Comparison of ENCODE assay signal across 18 cellular contexts in the genomic region with DNA sequence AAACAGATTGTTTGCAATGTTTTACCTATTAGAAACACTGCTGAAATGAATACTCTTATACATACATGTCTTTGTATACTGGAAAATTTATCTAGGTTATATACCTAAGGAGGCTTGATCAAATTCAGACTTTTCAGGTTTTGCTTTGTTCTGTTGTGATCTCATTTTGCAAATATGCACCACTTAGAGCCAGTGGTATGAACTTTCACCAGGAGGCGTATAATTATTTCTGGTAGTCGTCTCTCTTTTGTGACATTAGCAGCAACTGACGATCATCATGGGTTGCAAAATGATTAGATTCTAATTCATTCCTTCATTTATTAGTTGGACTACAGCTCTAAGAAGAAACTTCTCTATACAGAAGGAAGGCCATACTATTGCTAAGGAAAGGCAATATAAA.
DNase-seq lines count a peak whose midpoint lies in the region; ATAC-seq, FAIRE-seq and TF ChIP-seq lines count a peak whose summit lies in the region.
"Had no signal": no experiment of that assay in that cellular context is flagged by ENCODE, and none has a peak within 500 bp of the region (broad histone marks: within the 10 kb centered on the region; RNA-seq: fewer than 3 reads in every experiment).

No MANE protein-coding gene starts in this region.

- DNase-seq in AG10803 (ENCODE audit: low read depth): peak; percentile 26
- DNase-seq in HTR-8/SVneo (ENCODE audit: insufficient read length, low spot score): no peak
- DNase-seq in central memory CD8-positive, alpha-beta T cell (ENCODE audit: low spot score in 2 of 2): no peak
- no peak for DNase-seq in memory B cell (ENCODE audit: low spot score in 2 of 2)
- DNase-seq in GM19240 (ENCODE audit: insufficient read length, low spot score): no peak
- no peak for DNase-seq in NCI-H2227 treated with DMSO at 0.1 percent for 48 hours (lab: John Stamatoyannopoulos, UW)
- no peak for DNase-seq in effector memory CD8-positive, alpha-beta T cell
- DNase-seq: activated CD4-positive, alpha-beta T cell treated with anti-CD3 and anti-CD28 coated beads, Interleukin-2, amount 10 ng/mL, durations not matched to agents 7 days and 5 days; activated T-cell treated with anti-CD3 and anti-CD28 coated beads, Interleukin-2, amount 50 U/mL, for 4 hours; DND-41; NCI-H1694; NCI-H526 treated with DMSO at 0.1 percent for 48 hours; stimulated activated CD4-positive, alpha-beta T cell treated with anti-CD3 and anti-CD28 coated beads, Interleukin-2, amount 100 ng/mL, for 24 hours had no signal

- H3K4me3 ChIP-seq in AG10803 (ENCODE audit: low read length): no peak overlapping the region
- H3K4me3 ChIP-seq: K562, tibial nerve had no signal

- H3K4me1 Mint-ChIP-seq in central memory CD8-positive, alpha-beta T cell: peaks cover 32% of the 10 kb centered on the region
- peaks cover 18% of the 10 kb centered on the region for H3K4me1 Mint-ChIP-seq in memory B cell
- H3K4me1 Mint-ChIP-seq in effector memory CD8-positive, alpha-beta T cell (ENCODE audit: low read depth in 2 of 2): peaks cover 16 to 40% of the 10 kb centered on the region in 2 donors

- TF ChIP-seq CTCF in AG10803 (conservative IDR thresholded peaks at IDR 0.05; ENCODE audit: low read length): no peak

- H3K36me3 Mint-ChIP-seq in central memory CD8-positive, alpha-beta T cell (ENCODE audit: insufficient read depth): peaks cover 26% of the 10 kb centered on the region
- H3K36me3 Mint-ChIP-seq in memory B cell: peaks cover 8% of the 10 kb centered on the region
- H3K36me3 Mint-ChIP-seq in effector memory CD8-positive, alpha-beta T cell (ENCODE audit: insufficient read depth): peaks cover 69% of the 10 kb centered on the region

- H3K9me3 Mint-ChIP-seq in central memory CD8-positive, alpha-beta T cell: no peaks in the 10 kb centered on the region
- H3K9me3 Mint-ChIP-seq in memory B cell: no peaks in the 10 kb centered on the region
- no peaks in the 10 kb centered on the region for H3K9me3 Mint-ChIP-seq in effector memory CD8-positive, alpha-beta T cell
- H3K9me3 Mint-ChIP-seq: activated CD4-positive, alpha-beta T cell treated with anti-CD3 and anti-CD28 coated beads, Interleukin-2, amount 10 ng/mL, durations not matched to agents 7 days and 5 days; activated T-cell treated with anti-CD3 and anti-CD28 coated beads, Interleukin-2, amount 50 U/mL, for 4 hours had no signal

- ATAC-seq in central memory CD8-positive, alpha-beta T cell (replicated peaks; ENCODE audit: extremely low read depth, poor library complexity, severe bottlenecking): no peak
- no peak for ATAC-seq in memory B cell (ENCODE audit: low read depth)
- no peak for ATAC-seq in HG02970 (IDR thresholded peaks at IDR 0.05; ENCODE audit: low FRiP score, unreplicated experiment)
- ATAC-seq in effector memory CD8-positive, alpha-beta T cell (replicated peaks): no peak
- ATAC-seq: activated T-cell treated with anti-CD3 and anti-CD28 coated beads, Interleukin-2, amount 50 U/mL, for 4 hours; K562 had no signal

- no peaks in the 10 kb centered on the region for H3K27me3 Mint-ChIP-seq in central memory CD8-positive, alpha-beta T cell
- no peaks in the 10 kb centered on the region for H3K27me3 Mint-ChIP-seq in memory B cell
- H3K27me3 Mint-ChIP-seq in effector memory CD8-positive, alpha-beta T cell: no peaks in the 10 kb centered on the region
- H3K27me3 Mint-ChIP-seq: activated CD4-positive, alpha-beta T cell treated with anti-CD3 and anti-CD28 coated beads, Interleukin-2, amount 10 ng/mL, durations not matched to agents 7 days and 5 days; B cell had no signal

- H3K27ac Mint-ChIP-seq in central memory CD8-positive, alpha-beta T cell (ENCODE audit: low read depth): peak overlapping the region; percentile 16
- H3K27ac Mint-ChIP-seq in memory B cell: peak overlapping the region; percentile 67
- H3K27ac Mint-ChIP-seq in effector memory CD8-positive, alpha-beta T cell: no peak overlapping the region
- H3K27ac Mint-ChIP-seq: activated CD4-positive, alpha-beta T cell treated with anti-CD3 and anti-CD28 coated beads, Interleukin-2, amount 10 ng/mL, durations not matched to agents 7 days and 5 days; B cell had no signal

- FAIRE-seq in HTR-8/SVneo (lab: Jason Lieb, UNC): peak; percentile 75
- FAIRE-seq: islet of Langerhans, K562 had no signal

- no peak overlapping the region for H3K4me3 Mint-ChIP-seq in central memory CD8-positive, alpha-beta T cell
- H3K4me3 Mint-ChIP-seq in memory B cell: no peak overlapping the region
- H3K4me3 Mint-ChIP-seq in effector memory CD8-positive, alpha-beta T cell: no peak overlapping the region
- H3K4me3 Mint-ChIP-seq: activated CD4-positive, alpha-beta T cell treated with anti-CD3 and anti-CD28 coated beads, Interleukin-2, amount 10 ng/mL, durations not matched to agents 7 days and 5 days; activated T-cell treated with anti-CD3 and anti-CD28 coated beads, Interleukin-2, amount 50 U/mL, for 4 hours; B cell had no signal

Comparison
In these comparisons a context has a peak if more than half of its experiments do, and no peak if none do; other contexts are left out.
1. H3K27ac Mint-ChIP-seq: peak in central memory CD8-positive, alpha-beta T cell (single experiment) and memory B cell (single experiment); none in effector memory CD8-positive, alpha-beta T cell (0 of 2).